ENCODE assay signal across 10 cellular contexts in the genomic region with DNA sequence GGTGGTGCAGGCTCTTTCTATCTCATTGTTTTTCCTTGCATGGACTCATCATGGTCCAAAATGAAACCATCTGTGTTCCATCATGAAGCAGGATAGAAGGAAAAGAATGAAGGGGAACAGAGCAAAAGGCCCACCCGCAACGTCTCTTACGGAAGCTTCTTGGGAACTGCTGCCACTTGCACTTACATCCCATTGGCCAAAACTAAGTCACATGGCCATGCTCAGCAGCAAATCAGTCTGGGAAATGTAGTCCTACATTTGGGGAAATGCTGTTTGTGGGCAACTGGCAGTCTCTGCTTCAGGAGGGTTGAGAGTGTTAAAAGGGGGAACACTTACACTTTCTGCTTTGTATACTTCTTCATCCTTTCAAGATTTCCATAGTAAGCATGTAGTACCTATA.
A peak's percentile ranks its signal among the peaks of the same experiment; 100 is the strongest.
DNase-seq lines count a peak whose midpoint lies in the region; ATAC-seq and TF ChIP-seq lines count a peak whose summit lies in the region.
"Had no signal": no experiment of that assay in that cellular context is flagged by ENCODE, and none has a peak within 500 bp of the region (broad histone marks: within the 10 kb centered on the region; RNA-seq: fewer than 3 reads in every experiment).

No MANE protein-coding gene starts in this region.

- no peaks in the 10 kb centered on the region for H3K4me1 Mint-ChIP-seq in memory B cell

- no peaks in the 10 kb centered on the region for H3K36me3 Mint-ChIP-seq in memory B cell

- H3K4me3 ChIP-seq in suprapubic skin: no peak overlapping the region
- H3K4me3 ChIP-seq: dorsolateral prefrontal cortex had no signal

- no peaks in the 10 kb centered on the region for H3K9me3 ChIP-seq in suprapubic skin

- TF ChIP-seq POLR2A in suprapubic skin (IDR thresholded peaks at IDR 0.05): no peak

- peaks cover 4% of the 10 kb centered on the region for H3K27me3 Mint-ChIP-seq in memory B cell

- no peak overlapping the region for H3K27ac ChIP-seq in suprapubic skin
- H3K27ac ChIP-seq: dorsolateral prefrontal cortex had no signal

- no peak overlapping the region for H3K27ac Mint-ChIP-seq in memory B cell

- no peaks in the 10 kb centered on the region for H3K4me1 ChIP-seq in suprapubic skin

- no peak for TF ChIP-seq CTCF in suprapubic skin (IDR thresholded peaks at IDR 0.05)

- peak overlapping the region; percentile 30 for H3K4me3 Mint-ChIP-seq in memory B cell

- no peaks in the 10 kb centered on the region for H3K36me3 ChIP-seq in suprapubic skin

- H3K27me3 ChIP-seq in suprapubic skin: peaks cover 4% of the 10 kb centered on the region
- H3K27me3 ChIP-seq: dorsolateral prefrontal cortex had no signal

- peak; percentile 49 for ATAC-seq in GM18867 (IDR thresholded peaks at IDR 0.05; ENCODE audit: unreplicated experiment)
- peak; percentile 70 for ATAC-seq in HG02973 (IDR thresholded peaks at IDR 0.05; ENCODE audit: unreplicated experiment)
- peak; percentile 47 for ATAC-seq in memory B cell (ENCODE audit: low read depth)
- no peak for ATAC-seq in GM19463 (IDR thresholded peaks at IDR 0.05; ENCODE audit: unreplicated experiment)

- no peak for TF ChIP-seq EP300 in suprapubic skin (IDR thresholded peaks at IDR 0.05)

- H3K9me3 Mint-ChIP-seq in memory B cell: no peaks in the 10 kb centered on the region

- WGBS in suprapubic skin: 55% methylated on average over 3 of the region's 3 CpGs

- DNase-seq in SK-N-DZ (ENCODE audit: low spot score): peak; percentile 86
- peak in 1 of 2 donors; percentile 11 for DNase-seq in memory B cell (ENCODE audit: low spot score in 2 of 2)
- DNase-seq in suprapubic skin (ENCODE audit: low spot score in 2 of 2): no peak
- no peak for DNase-seq in NCI-H1436 (lab: John Stamatoyannopoulos, UW)
- DNase-seq: activated CD4-positive, alpha-beta T cell treated with anti-CD3 and anti-CD28 coated beads, Interleukin-2, amount 50 U/mL, for 4 hours; dorsolateral prefrontal cortex; NCI-H1092 treated with DMSO at 0.1 percent for 48 hours had no signal
